Comparison of ENCODE assay signal across 8 cellular contexts in the genomic region with DNA sequence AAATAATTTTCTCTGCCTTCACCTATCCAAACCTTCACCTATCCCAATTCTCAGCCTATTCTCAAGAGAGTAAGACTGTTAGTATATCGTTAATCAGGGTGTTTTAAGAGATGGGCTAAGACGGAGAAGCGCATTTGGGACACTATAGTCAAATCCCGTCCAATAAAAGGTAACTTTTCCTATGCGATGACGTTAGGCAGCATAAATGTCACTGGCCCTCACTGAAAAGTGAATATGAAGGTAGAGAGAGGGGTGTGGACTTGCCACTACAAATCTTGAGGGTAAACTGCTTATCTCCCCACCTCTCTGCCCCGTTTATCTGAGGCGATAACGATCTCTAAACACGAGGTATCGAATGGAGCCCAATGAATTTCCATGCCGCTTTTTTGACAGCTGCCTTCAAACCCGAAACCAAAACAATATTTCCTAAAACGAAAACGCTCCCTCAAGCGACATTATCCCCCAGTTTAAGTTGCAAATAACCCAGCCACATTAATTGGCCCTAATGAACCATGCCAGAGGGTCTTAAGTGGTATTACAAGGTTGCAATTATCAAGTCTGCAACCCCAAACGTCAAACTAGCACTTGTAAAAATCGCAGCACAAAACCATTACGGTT. TPM values are rescaled to one million over a fixed set of nuclear protein-coding genes. Genes with fewer than 3 reads are reported as not detected.
DNase-seq lines count a peak whose midpoint lies in the region; ATAC-seq, FAIRE-seq and TF ChIP-seq lines count a peak whose summit lies in the region.

No MANE protein-coding gene starts in this region.

- no peak for ATAC-seq in CD4-positive, alpha-beta T cell (ENCODE audit: poor library complexity)
- no peak for ATAC-seq in GM12878
- no peak for ATAC-seq in GM21360 (IDR thresholded peaks at IDR 0.05; ENCODE audit: unreplicated experiment)

- H3K4me2 ChIP-seq in GM12878 (ENCODE audit: control insufficient read depth, insufficient read depth), result peak overlapping the region; percentile 84

- peaks cover 0 to 15% of the 10 kb centered on the region in 2 experiments; a peak in 3 of 4 replicates for H3K36me3 ChIP-seq in GM12878 (ENCODE audit: control insufficient read depth in 2 of 2, insufficient read depth in 2 of 2, low read length in 1 of 2)
- H3K36me3 ChIP-seq in thymus (ENCODE audit: control insufficient read depth, insufficient read depth), result peaks cover 8% of the 10 kb centered on the region

- TF ChIP-seq CTCF in CD4-positive, alpha-beta T cell (IDR thresholded peaks at IDR 0.05), result no peak
- TF ChIP-seq CTCF in GM12878 (IDR thresholded peaks at IDR 0.05 in 2 of 3, conservative IDR thresholded peaks at IDR 0.05 in 1 of 3; ENCODE audit: control insufficient read depth in 2 of 3, extremely low read depth in 1 of 3, insufficient read depth in 1 of 3, low read depth in 3 of 3, low read length in 3 of 3) (no peak), lower leg skin (IDR thresholded peaks at IDR 0.05) (no peak)

- intact Hi-C loops in CD4-positive, alpha-beta T cell (cut with DNase I, micrococcal nuclease), result loop anchor here (2.0 to 5.0 kb wide), 4 partner anchors 50 to 479 kb away; no protein-coding TSS in a partner anchor
- intact Hi-C loops in GM12878 (cut with micrococcal nuclease; ENCODE audit: unreplicated experiment) (loop anchor here (2.0 to 10.0 kb wide), 8 partner anchors 170 to 785 kb away; no protein-coding TSS in a partner anchor), lower leg skin (cut with DNase I; ENCODE audit: low total_unique reads) (no loop called here)

- 2% methylated on average over 19 of the region's 19 CpGs for WGBS in GM12878 (ENCODE audit: insufficient coverage, insufficient replicate concordance, low lambda C conversion rate, missing lambda C conversion rate)
- 3 to 6% methylated on average over 19 of the region's 19 CpGs for WGBS in lower leg skin, 2 donors
- 9% methylated on average over 19 of the region's 19 CpGs for WGBS in thymus

- H3K27me3 ChIP-seq in CD4-positive, alpha-beta T cell (ENCODE audit: control insufficient read depth, insufficient read depth, low read length), result no peaks in the 10 kb centered on the region
- H3K27me3 ChIP-seq in GM12878 (replicated peaks in 1 of 2; ENCODE audit: control insufficient read depth in 2 of 2, insufficient read depth in 2 of 2, low read length in 1 of 2), result no peaks in the 10 kb centered on the region
- H3K27me3 ChIP-seq in thymus (ENCODE audit: control insufficient read depth, insufficient read depth), result no peaks in the 10 kb centered on the region

- H3K27ac Mint-ChIP-seq in CD4-positive, alpha-beta T cell, result peak overlapping the region; percentile 92
- H3K27ac Mint-ChIP-seq in IgD-negative memory B cell, result peak overlapping the region; percentile 87 to 100 (median 90)

- no peak for DNase-seq in CD4-positive, alpha-beta T cell
- no peak for DNase-seq in GM12878 (ENCODE audit: low read depth, low spot score)
- no peak for DNase-seq in lower leg skin (ENCODE audit: low spot score in 2 of 2)
- DNase-seq in H4 (ENCODE audit: low spot score), result no peak
- DNase-seq in SW480 (ENCODE audit: low spot score), result no peak

- TF ChIP-seq RAD21 in GM12878 (IDR thresholded peaks at IDR 0.05; ENCODE audit: insufficient read depth, low read depth, low read length), result no peak

- no peaks in the 10 kb centered on the region for H3K27me3 Mint-ChIP-seq in CD4-positive, alpha-beta T cell
- H3K27me3 Mint-ChIP-seq in IgD-negative memory B cell, result no peaks in the 10 kb centered on the region

- H3K4me1 ChIP-seq in GM12878 (ENCODE audit: control insufficient read depth, insufficient read depth, low read length), result no peaks in the 10 kb centered on the region
- peaks cover 13% of the 10 kb centered on the region for H3K4me1 ChIP-seq in thymus (ENCODE audit: control insufficient read depth, insufficient read depth, low read length)

- CTCF ChIA-PET in CD4-positive, alpha-beta T cell (lab: Charles Lee), result no interaction called here
- CTCF ChIA-PET in GM12878 (lab: Yijun Ruan, JAX), result interaction anchor here (1.2 to 2.0 kb wide), 10 partner anchors 10 to 789 kb away, joined by 3 to 14 read pairs (median 7); no protein-coding TSS in a partner anchor

- no TSS peak for BruUV-seq in GM12878 (replicated peaks; lab: Mats Ljungman, UMichigan)

- H3K4me3 ChIP-seq in GM12878 (peak overlapping the region; percentile 83), lower leg skin (ENCODE audit: low read depth, poor library complexity, severe bottlenecking) (peak overlapping the region; percentile 59), thymus (ENCODE audit: low read length) (peak overlapping the region; percentile 77)

- peaks cover 64% of the 10 kb centered on the region for H3K36me3 Mint-ChIP-seq in CD4-positive, alpha-beta T cell (ENCODE audit: low read depth)
- peaks cover 7% of the 10 kb centered on the region for H3K36me3 Mint-ChIP-seq in IgD-negative memory B cell

- POLR2A ChIA-PET in CD4-positive, alpha-beta T cell (lab: Charles Lee), result interaction anchor here (2.5 to 2.9 kb wide), 2 partner anchors 33 to 400 kb away, joined by 14 to 15 read pairs; no protein-coding TSS in a partner anchor
- POLR2A ChIA-PET in GM12878 (lab: Charles Lee), result interaction anchor here (1.1 to 2.3 kb wide), 8 partner anchors 32 to 393 kb away, joined by 3 to 17 read pairs (median 6); no protein-coding TSS in a partner anchor

- SMC1A ChIA-PET in GM12878 (lab: Charles Lee; ENCODE audit: uncharacterized antibody, unreplicated experiment), result interaction anchor here (0.7 to 3.3 kb wide), 21 partner anchors 12 to 398 kb away, joined by 3 to 32 read pairs (median 6); no protein-coding TSS in a partner anchor

- no peaks in the 10 kb centered on the region; the same call in 1 of the 2 replicates for H4K20me1 ChIP-seq in GM12878 (ENCODE audit: control insufficient read depth, insufficient read depth)

- no peaks in the 10 kb centered on the region for H3K9me3 Mint-ChIP-seq in CD4-positive, alpha-beta T cell
- H3K9me3 Mint-ChIP-seq in IgD-negative memory B cell, result no peaks in the 10 kb centered on the region

- H3K79me2 ChIP-seq in GM12878 (ENCODE audit: control insufficient read depth, insufficient read depth, low read length), result peaks cover 82% of the 10 kb centered on the region

- no peak for FAIRE-seq in GM12878 (lab: Jason Lieb, UNC)

- H3K4me1 Mint-ChIP-seq in CD4-positive, alpha-beta T cell (ENCODE audit: low read depth), result peaks cover 57% of the 10 kb centered on the region
- peaks cover 37 to 50% (median 42%) of the 10 kb centered on the region in 3 donors for H3K4me1 Mint-ChIP-seq in IgD-negative memory B cell

- peak overlapping the region; percentile 96 for H3K4me3 Mint-ChIP-seq in CD4-positive, alpha-beta T cell
- peak overlapping the region; percentile 89 to 99 (median 96) for H3K4me3 Mint-ChIP-seq in IgD-negative memory B cell

- no peak overlapping the region for H2AFZ ChIP-seq in GM12878 (ENCODE audit: control insufficient read depth, low read depth, low read length)

- in situ Hi-C loops in GM12878 (cut with MboI), result loop anchor here (5.0 to 10.0 kb wide), 2 partner anchors 180 to 377 kb away; no protein-coding TSS in a partner anchor

- no peak overlapping the region for H3K27ac ChIP-seq in CD4-positive, alpha-beta T cell (ENCODE audit: low read depth, low read length)
- H3K27ac ChIP-seq in GM12878 (ENCODE audit: control insufficient read depth, insufficient read depth), result peak overlapping the region; percentile 93
- H3K27ac ChIP-seq in thymus (ENCODE audit: low read depth), result no peak overlapping the region

- RAD21 ChIA-PET in GM12878 (lab: Charles Lee; ENCODE audit: unreplicated experiment), result interaction anchor here (1.1 to 2.5 kb wide), 16 partner anchors 9 to 399 kb away, joined by 3 to 24 read pairs (median 10); no protein-coding TSS in a partner anchor

- H3K9ac ChIP-seq in GM12878 (ENCODE audit: control insufficient read depth, insufficient read depth, low read length), result peak overlapping the region; percentile 92

- TF ChIP-seq EP300 in GM12878 (IDR thresholded peaks at IDR 0.05; ENCODE audit: borderline replicate concordance in 1 of 2, control insufficient read depth in 1 of 2, low read depth in 2 of 2, low read length in 2 of 2), result no peak

- no peak for TF ChIP-seq POLR2A in GM12878 (IDR thresholded peaks at IDR 0.05; ENCODE audit: low read depth, low read length)
- no peak for TF ChIP-seq POLR2A in lower leg skin (IDR thresholded peaks at IDR 0.05)

- H3K9me3 ChIP-seq in CD4-positive, alpha-beta T cell (ENCODE audit: control insufficient read depth, low read length), result no peaks in the 10 kb centered on the region
- H3K9me3 ChIP-seq in GM12878 (replicated peaks; ENCODE audit: control insufficient read depth, insufficient read depth, low read length) (no peaks in the 10 kb centered on the region; the same call in 1 of the 3 replicates), thymus (ENCODE audit: control insufficient read depth) (no peaks in the 10 kb centered on the region)

TF ChIP-seq in GM12878, 131 proteins besides CTCF, POLR2A, EP300 and RAD21 (continues in another document):
- TF ChIP-seq, protein P1, sequence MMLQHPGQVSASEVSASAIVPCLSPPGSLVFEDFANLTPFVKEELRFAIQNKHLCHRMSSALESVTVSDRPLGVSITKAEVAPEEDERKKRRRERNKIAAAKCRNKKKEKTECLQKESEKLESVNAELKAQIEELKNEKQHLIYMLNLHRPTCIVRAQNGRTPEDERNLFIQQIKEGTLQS (IDR thresholded peaks at IDR 0.05; ENCODE audit: borderline replicate concordance, extremely low read depth, low read depth, low read length), result no peak
- no peak for TF ChIP-seq GABPA (IDR thresholded peaks at IDR 0.05; ENCODE audit: low read depth)

RNA-seq across cellular contexts. Expression of a gene that starts 1.5 kb away (rescaled TPM):
- total RNA-seq in CD4-positive, alpha-beta T cell, result 100 to 1,000 TPM; 168 to 191 TPM
- 78.4 TPM for polyA plus RNA-seq in IgD-negative memory B cell
- total RNA-seq in GM12878 (2013; cell fraction: nucleolus; rRNA removed), result 658 and 663 TPM in 2 replicates
- 79.9 and 108 TPM in 2 replicates for total RNA-seq in GM12878 (2014; rRNA removed)
- total RNA-seq in GM12878 (2014; rRNA removed; fragmentation: Illumina TruSeq; extraction: Trizol), result 104 and 114 TPM in 2 replicates
- 124 and 134 TPM in 2 replicates for total RNA-seq in GM12878 (2021)
- 38.5 TPM for polyA plus RNA-seq in GM12878 (2011; ENCODE audit: low read depth)
- 141 and 181 TPM in 2 replicates for polyA plus RNA-seq in GM12878 (2011; rRNA removed)
- 63.4 and 85.5 TPM in 2 replicates for polyA plus RNA-seq in GM12878 (2011; cell fraction: cytosol; rRNA removed)
- polyA plus RNA-seq in GM12878 (2011; cell fraction: nucleus; rRNA removed), result 55.0 and 75.3 TPM in 2 replicates
- polyA plus RNA-seq in GM12878 (2012), result 41.4 and 59.0 TPM in 2 replicates
- polyA plus RNA-seq in GM12878 (2014; fragmentation: Illumina TruSeq; extraction: Trizol), result 83.7 and 104 TPM in 2 replicates
- 100 to 1,000 TPM in 1 of 2 experiments, 10 to 100 TPM in 1; 89.0 to 119 TPM for polyA plus RNA-seq in GM12878 (2014; fragmentation: Nextera tagmentation; extraction: Ambion mirVana)
- 37.2 and 49.7 TPM in 2 replicates for polyA plus RNA-seq in GM12878 (2014; rRNA removed)
- 100 to 1,000 TPM; 114 to 123 TPM for polyA plus RNA-seq in GM12878 (2016; fragmentation: Nextera tagmentation; extraction: Ambion mirVana)
- 252 and 261 TPM in 2 replicates for polyA minus RNA-seq in GM12878 (2011; rRNA and poly(A)+ RNA removed)
- 80.9 and 85.6 TPM in 2 replicates for polyA minus RNA-seq in GM12878 (2011; cell fraction: cytosol; rRNA and poly(A)+ RNA removed)
- 189 and 197 TPM in 2 replicates for polyA minus RNA-seq in GM12878 (2011; cell fraction: nucleus; rRNA and poly(A)+ RNA removed)
- total RNA-seq in lower leg skin, result 10 to 100 TPM; 40.4 to 55.0 (median 45.2) TPM
- 62.3 TPM for polyA plus RNA-seq in thymus
- total RNA-seq in H4 (2014; rRNA removed; shearing (Covaris generic)), result 47.9 and 55.5 TPM in 2 replicates
